ENCODE assay signal across 9 cellular contexts in the genomic region with DNA sequence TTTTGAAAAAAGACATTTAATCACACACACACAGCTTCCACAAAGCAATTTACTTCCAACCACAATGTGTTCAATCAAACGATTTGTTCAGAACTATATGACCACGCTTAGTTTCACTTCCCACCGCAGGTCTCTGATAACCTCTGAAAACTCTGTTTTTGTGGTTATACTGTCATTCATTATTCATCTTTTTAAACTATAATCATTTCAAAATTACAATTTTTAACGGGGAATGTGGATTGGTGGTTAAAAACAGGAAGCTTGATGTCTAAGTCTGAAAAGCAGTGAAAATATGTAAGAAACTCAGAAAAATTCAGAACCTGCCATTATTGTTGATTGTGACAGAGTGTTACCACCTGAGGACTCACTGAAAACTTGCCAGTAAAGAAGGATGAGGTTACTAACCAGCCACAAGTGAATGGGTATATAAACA. TPM values are rescaled to one million over a fixed set of nuclear protein-coding genes. Genes with fewer than 3 reads are reported as not detected.
A peak's percentile ranks its signal among the peaks of the same experiment; 100 is the strongest.
DNase-seq lines count a peak whose midpoint lies in the region; ATAC-seq, FAIRE-seq and TF ChIP-seq lines count a peak whose summit lies in the region.
"Had no signal": no experiment of that assay in that cellular context is flagged by ENCODE, and none has a peak within 500 bp of the region (broad histone marks: within the 10 kb centered on the region; RNA-seq: fewer than 3 reads in every experiment).

No MANE protein-coding gene starts in this region.

- no peak overlapping the region for H3K4me3 ChIP-seq in coronary artery

- no peaks in the 10 kb centered on the region for H3K36me3 Mint-ChIP-seq in endothelial cell (ENCODE audit: low read depth, unreplicated experiment)

- no peak overlapping the region for H3K4me3 Mint-ChIP-seq in endothelial cell (ENCODE audit: unreplicated experiment)

- peak; percentile 72 for DNase-seq in activated CD8-positive, alpha-beta memory T cell treated with anti-CD3 and anti-CD28 coated beads, Interleukin-2, amount 50 U/mL, for 48 hours
- peak; percentile 25 for DNase-seq in stimulated activated CD8-positive, alpha-beta memory T cell treated with anti-CD3 and anti-CD28 coated beads, Interleukin-12 subunit alpha, Interleukin-12 subunit beta, amount 100 ng/mL, for 24 hours (ENCODE audit: extremely low read depth)
- DNase-seq in coronary artery (ENCODE audit: low spot score), result no peak
- no peak for DNase-seq in urothelium cell line (ENCODE audit: low spot score)
- DNase-seq in endothelial cell (ENCODE audit: low spot score), result no peak
- DNase-seq in midbrain (lab: John Stamatoyannopoulos, UW), result no peak

- no peaks in the 10 kb centered on the region for H3K27me3 Mint-ChIP-seq in endothelial cell (ENCODE audit: unreplicated experiment)

- no peak for TF ChIP-seq CTCF in coronary artery (IDR thresholded peaks at IDR 0.05)
- no peak for TF ChIP-seq CTCF in endothelial cell (IDR thresholded peaks at IDR 0.05; ENCODE audit: unreplicated experiment)

- no peaks in the 10 kb centered on the region for H3K4me1 Mint-ChIP-seq in endothelial cell (ENCODE audit: unreplicated experiment)

- ATAC-seq in GM19467 (IDR thresholded peaks at IDR 0.05; ENCODE audit: unreplicated experiment) (peak; percentile 74), HG03565 (IDR thresholded peaks at IDR 0.05; ENCODE audit: unreplicated experiment) (peak; percentile 89)

- H3K27ac Mint-ChIP-seq in endothelial cell (ENCODE audit: unreplicated experiment), result no peak overlapping the region

- H3K27ac ChIP-seq in coronary artery, result no peak overlapping the region

- H3K9me3 Mint-ChIP-seq in endothelial cell (ENCODE audit: unreplicated experiment), result no peaks in the 10 kb centered on the region

- no peak for FAIRE-seq in urothelium cell line (lab: Jason Lieb, UNC)

RNA-seq across cellular contexts. Expression of a gene that starts 12.7 kb away (rescaled TPM):
- total RNA-seq in endothelial cell (ENCODE audit: unreplicated experiment), result not detected
- total RNA-seq: NCI-H460 had no signal

RNA-seq across cellular contexts. Expression of a gene that starts 39.9 kb away (rescaled TPM):
- total RNA-seq in endothelial cell (ENCODE audit: unreplicated experiment), result not detected

Comparison
In these comparisons a context has a peak if more than half of its experiments do, and no peak if none do; other contexts are left out.
1. DNase-seq: peak in activated CD8-positive, alpha-beta memory T cell treated with anti-CD3 and anti-CD28 coated beads, Interleukin-2, amount 50 U/mL, for 48 hours (single experiment) and stimulated activated CD8-positive, alpha-beta memory T cell treated with anti-CD3 and anti-CD28 coated beads, Interleukin-12 subunit alpha, Interleukin-12 subunit beta, amount 100 ng/mL, for 24 hours (single experiment); none in coronary artery (single experiment), urothelium cell line (single experiment), endothelial cell (single experiment) and midbrain (single experiment).